In genomic region chr15:101444015-101444414, GRCh38 we compare ENCODE assay signal across 19 cellular contexts.
"Had no signal": no experiment of that assay in that cellular context is flagged by ENCODE, and none has a peak within 500 bp of the region (broad histone marks: within the 10 kb centered on the region; RNA-seq: fewer than 3 reads in every experiment).

No MANE protein-coding gene starts in this region.

- ATAC-seq: activated naive CD4-positive, alpha-beta T cell treated with anti-CD3 and anti-CD28 coated beads, Interleukin-2, amount 50 U/mL, for 72 hours; activated T-helper 17 cell treated with anti-CD3 and anti-CD28 coated beads, Interleukin-2, amount 50 U/mL, for 72 hours; lower lobe of right lung; stimulated activated naive CD8-positive, alpha-beta T cell treated with anti-CD3 and anti-CD28 coated beads, Interleukin-15, Interleukin-2, amounts not matched to agents 100 U/mL and 50 U/mL, for 24 hours; upper lobe of right lung; WTC11 had no signal

- H3K36me3 ChIP-seq: adrenal gland, ascending aorta, brain microvascular endothelial cell, lower lobe of right lung, thyroid gland, upper lobe of right lung had no signal

- H3K27me3 ChIP-seq: adrenal gland, ascending aorta, brain microvascular endothelial cell, thyroid gland, upper lobe of right lung had no signal

- DNase-seq: activated CD8-positive, alpha-beta memory T cell treated with anti-CD3 and anti-CD28 coated beads, Interleukin-2, amount 50 U/mL, for 4 hours; activated T-cell treated with anti-CD3 and anti-CD28 coated beads, Interleukin-2, amount 50 U/mL, for 24 hours; adrenal gland; brain microvascular endothelial cell; central memory CD4-positive, alpha-beta T cell; hippocampal formation; lower lobe of right lung; naive B cell; stimulated activated CD4-positive, alpha-beta T cell treated with anti-CD3 and anti-CD28 coated beads, Interleukin-12 subunit alpha, Interleukin-12 subunit beta, amount 100 ng/mL, for 4 hours; stimulated activated CD4-positive, alpha-beta T cell treated with anti-CD3 and anti-CD28 coated beads, Interleukin-4, amount 100 ng/mL, for 4 hours; stimulated activated naive CD8-positive, alpha-beta T cell treated with anti-CD3 and anti-CD28 coated beads, Interleukin-15, Interleukin-2, amounts not matched to agents 100 U/mL and 50 U/mL, for 24 hours; substantia nigra; T1000; thyroid gland; upper lobe of right lung had no signal

- H3K4me3 ChIP-seq: adrenal gland, ascending aorta, lower lobe of right lung, thyroid gland, upper lobe of right lung had no signal

- H3K27ac ChIP-seq: adrenal gland, ascending aorta, brain microvascular endothelial cell, lower lobe of right lung, thyroid gland, upper lobe of right lung had no signal

- H3K4me1 ChIP-seq: ascending aorta, thyroid gland had no signal

- H3K9me3 ChIP-seq: adrenal gland, ascending aorta, lower lobe of right lung, thyroid gland, upper lobe of right lung had no signal
